ENCODE assay signal across 15 cellular contexts in genomic region chr1:180117764-180118116, GRCh38. TPM values are rescaled to one million over a fixed set of nuclear protein-coding genes. Genes with fewer than 3 reads are reported as not detected.
DNase-seq lines count a peak whose midpoint lies in the region; ATAC-seq and TF ChIP-seq lines count a peak whose summit lies in the region.
"Had no signal": no experiment of that assay in that cellular context is flagged by ENCODE, and none has a peak within 500 bp of the region (broad histone marks: within the 10 kb centered on the region; RNA-seq: fewer than 3 reads in every experiment).

No MANE protein-coding gene starts in this region.

- no peaks in the 10 kb centered on the region for H3K27me3 ChIP-seq in Panc1 (ENCODE audit: control insufficient read depth, insufficient read depth, low read length)
- no peaks in the 10 kb centered on the region for H3K27me3 ChIP-seq in suprapubic skin
- H3K27me3 ChIP-seq: spleen had no signal

- CTCF ChIA-PET in Panc1 (lab: Charles Lee) = no interaction called here
- CTCF ChIA-PET in activated CD8-positive, alpha-beta T cell treated with anti-CD3 and anti-CD28 coated beads for 36 hours (lab: Charles Lee) = no interaction called here

- no peak overlapping the region for H3K4me3 Mint-ChIP-seq in activated CD8-positive, alpha-beta T cell treated with anti-CD3 and anti-CD28 coated beads for 36 hours
- H3K4me3 Mint-ChIP-seq: T-helper 2 cell treated with Interferon-gamma antibody and Interleukin-4, amounts not matched to agents 5 μg/mL and 100 μg/mL, for 36 hours had no signal

- ATAC-seq in Panc1 = peak; percentile 47; the same call in 1 of the 2 replicates
- ATAC-seq in omental fat pad (ENCODE audit: low FRiP score) = peak; percentile 68
- ATAC-seq in activated CD8-positive, alpha-beta T cell treated with anti-CD3 and anti-CD28 coated beads for 36 hours = no peak

- DNase-seq in EH (ENCODE audit: low read depth) (peak; percentile 88), Panc1 (ENCODE audit: low read depth, low spot score) (no peak), fibroblast of mammary gland (ENCODE audit: low read depth) (peak; percentile 76), omental fat pad (ENCODE audit: low spot score) (no peak), retina (no peak), activated gamma-delta T cell (lab: John Stamatoyannopoulos, UW) (no peak), suprapubic skin (ENCODE audit: low spot score in 2 of 2) (no peak)
- DNase-seq in activated CD8-positive, alpha-beta T cell treated with anti-CD3 and anti-CD28 coated beads for 36 hours = no peak
- DNase-seq: activated CD8-positive, alpha-beta memory T cell treated with anti-CD3 and anti-CD28 coated beads for 24 hours; Calu3; NCI-H187; spleen; stimulated activated CD8-positive, alpha-beta memory T cell treated with anti-CD3 and anti-CD28 coated beads, Interleukin-4, amount 100 ng/mL, for 48 hours had no signal

- H3K36me3 Mint-ChIP-seq in activated CD8-positive, alpha-beta T cell treated with anti-CD3 and anti-CD28 coated beads for 36 hours (ENCODE audit: low read depth) = peaks cover 12% of the 10 kb centered on the region
- H3K36me3 Mint-ChIP-seq: activated naive CD4-positive, alpha-beta T cell treated with anti-CD3 and anti-CD28 coated beads, Interleukin-2, amount 50 U/mL, for 72 hours had no signal

- no peak overlapping the region for H3K27ac Mint-ChIP-seq in activated CD8-positive, alpha-beta T cell treated with anti-CD3 and anti-CD28 coated beads for 36 hours
- H3K27ac Mint-ChIP-seq: activated naive CD4-positive, alpha-beta T cell treated with anti-CD3 and anti-CD28 coated beads, Interleukin-2, amount 50 U/mL, for 72 hours; T-helper 2 cell treated with Interferon-gamma antibody and Interleukin-4, amounts not matched to agents 5 μg/mL and 100 μg/mL, for 36 hours had no signal

- intact Hi-C loops in Panc1 (cut with micrococcal nuclease; ENCODE audit: unreplicated experiment) = no loop called here
- intact Hi-C loops in activated CD8-positive, alpha-beta T cell treated with anti-CD3 and anti-CD28 coated beads for 36 hours (cut with micrococcal nuclease) = no loop called here

- no peak overlapping the region for H3K4me3 ChIP-seq in Panc1 (ENCODE audit: low read depth in 2 of 2, low read length in 2 of 2)
- H3K4me3 ChIP-seq in fibroblast of mammary gland (ENCODE audit: control insufficient read depth, low read depth, low read length) = no peak overlapping the region
- H3K4me3 ChIP-seq in suprapubic skin = no peak overlapping the region
- H3K4me3 ChIP-seq: spleen had no signal

- no peaks in the 10 kb centered on the region for H3K4me1 Mint-ChIP-seq in activated CD8-positive, alpha-beta T cell treated with anti-CD3 and anti-CD28 coated beads for 36 hours (ENCODE audit: low read depth)

- BruUV-seq in Panc1 (replicated peaks; lab: Mats Ljungman, UMichigan) = no TSS peak

- H3K36me3 ChIP-seq in Panc1 (ENCODE audit: control insufficient read depth, insufficient read depth, low read length) (peaks cover under 1% of the 10 kb centered on the region; the same call in 1 of the 2 replicates), suprapubic skin (no peaks in the 10 kb centered on the region)

- TF ChIP-seq CTCF in Panc1 (IDR thresholded peaks at IDR 0.05) (no peak), fibroblast of mammary gland (conservative IDR thresholded peaks at IDR 0.05; ENCODE audit: control insufficient read depth, insufficient read depth, low read depth, low read length) (no peak), omental fat pad (IDR thresholded peaks at IDR 0.05) (no peak), suprapubic skin (IDR thresholded peaks at IDR 0.05) (no peak)
- TF ChIP-seq CTCF in activated CD8-positive, alpha-beta T cell treated with anti-CD3 and anti-CD28 coated beads for 36 hours (IDR thresholded peaks at IDR 0.05) = no peak

- WGBS in suprapubic skin = 69% methylated on average over 2 of the region's 2 CpGs

- no peak for TF ChIP-seq POLR2A in suprapubic skin (IDR thresholded peaks at IDR 0.05)

- POLR2A ChIA-PET in Panc1 (lab: Charles Lee) = no interaction called here
- POLR2A ChIA-PET in activated CD8-positive, alpha-beta T cell treated with anti-CD3 and anti-CD28 coated beads for 36 hours (lab: Charles Lee) = no interaction called here

- H3K27ac ChIP-seq in Panc1 (ENCODE audit: low read length) = no peak overlapping the region
- H3K27ac ChIP-seq in suprapubic skin = no peak overlapping the region

- H3K9me3 ChIP-seq in Panc1 (ENCODE audit: control insufficient read depth, insufficient read depth, low read depth, low read length) (no peaks in the 10 kb centered on the region), suprapubic skin (no peaks in the 10 kb centered on the region)
- H3K9me3 ChIP-seq: spleen had no signal

- no peaks in the 10 kb centered on the region for H3K9me3 Mint-ChIP-seq in activated CD8-positive, alpha-beta T cell treated with anti-CD3 and anti-CD28 coated beads for 36 hours
- H3K9me3 Mint-ChIP-seq: activated naive CD4-positive, alpha-beta T cell treated with anti-CD3 and anti-CD28 coated beads, Interleukin-2, amount 50 U/mL, for 72 hours; T-helper 2 cell treated with Interferon-gamma antibody and Interleukin-4, amounts not matched to agents 5 μg/mL and 100 μg/mL, for 36 hours had no signal

- H3K4me1 ChIP-seq in Panc1 (ENCODE audit: control insufficient read depth, insufficient read depth, low read length) (0 out of 2 replicates have a peak, but pooled peaks cover 3% of the 10 kb centered on the region), suprapubic skin (no peaks in the 10 kb centered on the region)

- TF ChIP-seq EP300 in suprapubic skin (IDR thresholded peaks at IDR 0.05) = no peak

- in situ Hi-C loops in Panc1 (cut with HindIII; ENCODE audit: low pct_unique_long_range_greater_than_20kb, low sequenced_read_pairs) = no loop called here

- H3K27me3 Mint-ChIP-seq in activated CD8-positive, alpha-beta T cell treated with anti-CD3 and anti-CD28 coated beads for 36 hours = no peaks in the 10 kb centered on the region

RNA-seq across cellular contexts. Expression of gene QSOX1, which starts 36.9 kb away (rescaled TPM):
- total RNA-seq in Panc1 (2021; ENCODE audit: unreplicated experiment) (152 TPM), omental fat pad (100 to 1,000 TPM in 1 of 4 donors, 10 to 100 TPM in 3; 90.1 to 130 (median 98.4) TPM), suprapubic skin (10 to 100 TPM; 56.6 to 66.1 (median 61.5) TPM)
- 170 TPM for polyA plus RNA-seq in Panc1 (2012; ENCODE audit: insufficient read length)
- 10 to 100 TPM; 32.2 to 33.9 TPM for total RNA-seq in activated CD8-positive, alpha-beta T cell treated with anti-CD3 and anti-CD28 coated beads for 36 hours

Comparison
In these comparisons a context has a peak if more than half of its experiments do, and no peak if none do; other contexts are left out.
1. DNase-seq: peak in EH (single experiment) and fibroblast of mammary gland (single experiment); none in Panc1 (single experiment), omental fat pad (single experiment), activated CD8-positive, alpha-beta T cell treated with anti-CD3 and anti-CD28 coated beads for 36 hours (single experiment), retina (single experiment), activated gamma-delta T cell (single experiment) and suprapubic skin (0 of 2).